Comparison of ENCODE assay signal across 1 cellular context in genomic region chr2:85236107-85236506, GRCh38.
TF ChIP-seq lines count a peak whose summit lies in the region.

No MANE protein-coding gene starts in this region.

TF ChIP-seq in H1, 55 proteins besides CTCF, POLR2A, EP300 and RAD21 (continued from another document):
- TF ChIP-seq CBX5 (IDR thresholded peaks at IDR 0.05; ENCODE audit: low read depth, low read length) (no peak), TCF12 (IDR thresholded peaks at IDR 0.05; ENCODE audit: low read depth, low read length) (no peak), CBX8 (IDR thresholded peaks at IDR 0.05; ENCODE audit: borderline replicate concordance, low read depth, low read length) (no peak), HDAC2 (IDR thresholded peaks at IDR 0.05; ENCODE audit: borderline replicate concordance in 1 of 2, low read depth in 2 of 2, low read length in 2 of 2) (no peak), CTBP2 (IDR thresholded peaks at IDR 0.05; ENCODE audit: borderline replicate concordance, insufficient read depth, insufficient read length, low read length) (no peak), SIN3A (conservative IDR thresholded peaks at IDR 0.05 in 1 of 2, IDR thresholded peaks at IDR 0.05 in 1 of 2; ENCODE audit: low read depth in 1 of 2, low read length in 2 of 2) (no peak), BRCA1 (IDR thresholded peaks at IDR 0.05; ENCODE audit: low read depth, low read length) (no peak), E2F6 (IDR thresholded peaks at IDR 0.05) (no peak), TBP (IDR thresholded peaks at IDR 0.05; ENCODE audit: low read depth, low read length) (no peak), JUND (IDR thresholded peaks at IDR 0.05; ENCODE audit: low read length) (no peak), SAP30 (IDR thresholded peaks at IDR 0.05; ENCODE audit: insufficient read depth, insufficient replicate concordance, low read length) (no peak)
